Comparison of ENCODE assay signal across 9 cellular contexts in genomic region chr6:127606131-127606562, GRCh38. TPM values are rescaled to one million over a fixed set of nuclear protein-coding genes. Genes with fewer than 3 reads are reported as not detected.
DNase-seq lines count a peak whose midpoint lies in the region; TF ChIP-seq lines count a peak whose summit lies in the region.
"Had no signal": no experiment of that assay in that cellular context is flagged by ENCODE, and none has a peak within 500 bp of the region (broad histone marks: within the 10 kb centered on the region; RNA-seq: fewer than 3 reads in every experiment).

No MANE protein-coding gene starts in this region.

- no peaks in the 10 kb centered on the region for H3K9me2 ChIP-seq in MM.1S (replicated peaks; ENCODE audit: insufficient read depth, low read length)

- TF ChIP-seq CTCF in MM.1S (IDR thresholded peaks at IDR 0.05; ENCODE audit: low read length) (peak; percentile 26; the same call in 1 of the 2 replicates), tibial nerve (IDR thresholded peaks at IDR 0.05) (no peak)

- peak; percentile 58 for DNase-seq in DMS53 (lab: John Stamatoyannopoulos, UW)
- peak; percentile 15 for DNase-seq in MM.1S
- peak; percentile 1 to 45 for DNase-seq in SW 1271 (lab: John Stamatoyannopoulos, UW)
- peak; percentile 81 for DNase-seq in kidney glomerular epithelial cell (lab: John Stamatoyannopoulos, UW)
- no peak for DNase-seq in tibial nerve (ENCODE audit: low spot score in 2 of 2)
- DNase-seq in globus pallidus (ENCODE audit: low spot score), result no peak
- DNase-seq in GDM1 (lab: John Stamatoyannopoulos, UW), result no peak
- DNase-seq in T-helper 2 cell treated with Interferon-gamma antibody and Interleukin-4, amounts not matched to agents 5 μg/mL and 100 μg/mL, for 36 hours (ENCODE audit: low spot score), result no peak

- H3K4me3 Mint-ChIP-seq in T-helper 2 cell treated with Interferon-gamma antibody and Interleukin-4, amounts not matched to agents 5 μg/mL and 100 μg/mL, for 36 hours, result no peak overlapping the region

- no peaks in the 10 kb centered on the region for H3K9me3 ChIP-seq in MM.1S (replicated peaks; ENCODE audit: insufficient read depth, low read length)
- H3K9me3 ChIP-seq in tibial nerve, result peaks cover 0 to 12% (median 2%) of the 10 kb centered on the region in 4 donors

- no peaks in the 10 kb centered on the region for H3K36me3 Mint-ChIP-seq in T-helper 2 cell treated with Interferon-gamma antibody and Interleukin-4, amounts not matched to agents 5 μg/mL and 100 μg/mL, for 36 hours (ENCODE audit: low read depth)

- H4K20me1 ChIP-seq in MM.1S (ENCODE audit: insufficient read depth, low read length), result no peaks in the 10 kb centered on the region

- H3K4me1 Mint-ChIP-seq in T-helper 2 cell treated with Interferon-gamma antibody and Interleukin-4, amounts not matched to agents 5 μg/mL and 100 μg/mL, for 36 hours (ENCODE audit: low read depth), result no peaks in the 10 kb centered on the region

- H3K27ac Mint-ChIP-seq in T-helper 2 cell treated with Interferon-gamma antibody and Interleukin-4, amounts not matched to agents 5 μg/mL and 100 μg/mL, for 36 hours, result no peak overlapping the region

- no peak overlapping the region for H3K4me2 ChIP-seq in MM.1S (ENCODE audit: low read depth, low read length)

- no peak overlapping the region for H3K27ac ChIP-seq in MM.1S (ENCODE audit: low read length)
- no peak overlapping the region for H3K27ac ChIP-seq in tibial nerve
- H3K27ac ChIP-seq: HL-60 had no signal

- no peak for TF ChIP-seq POLR2A in tibial nerve (IDR thresholded peaks at IDR 0.05)

- no peak for TF ChIP-seq EP300 in tibial nerve (IDR thresholded peaks at IDR 0.05)

- no peaks in the 10 kb centered on the region for H3K36me3 ChIP-seq in MM.1S (replicated peaks; ENCODE audit: insufficient read depth, low read length)
- H3K36me3 ChIP-seq in tibial nerve, result no peaks in the 10 kb centered on the region

- no peak overlapping the region for H2AFZ ChIP-seq in MM.1S (ENCODE audit: low read length)

- no peaks in the 10 kb centered on the region for H3K79me2 ChIP-seq in MM.1S (ENCODE audit: low read length)

- no peak overlapping the region for H3K4me3 ChIP-seq in MM.1S (ENCODE audit: low read length)
- H3K4me3 ChIP-seq in tibial nerve, result no peak overlapping the region

- no peaks in the 10 kb centered on the region for H3F3A ChIP-seq in MM.1S (ENCODE audit: insufficient read depth, low read length)

- H3K9me3 Mint-ChIP-seq in T-helper 2 cell treated with Interferon-gamma antibody and Interleukin-4, amounts not matched to agents 5 μg/mL and 100 μg/mL, for 36 hours, result no peaks in the 10 kb centered on the region

- H3K4me1 ChIP-seq in MM.1S (ENCODE audit: low read length), result no peaks in the 10 kb centered on the region
- H3K4me1 ChIP-seq in tibial nerve, result no peaks in the 10 kb centered on the region

- peaks cover 2% of the 10 kb centered on the region for H3K27me3 Mint-ChIP-seq in T-helper 2 cell treated with Interferon-gamma antibody and Interleukin-4, amounts not matched to agents 5 μg/mL and 100 μg/mL, for 36 hours (ENCODE audit: low read depth)

- 62 to 73% methylated on average over 3 of the region's 3 CpGs for WGBS in tibial nerve, 2 donors

- H3K27me3 ChIP-seq in MM.1S (replicated peaks; ENCODE audit: insufficient read depth, low read length) (no peaks in the 10 kb centered on the region), tibial nerve (no peaks in the 10 kb centered on the region)

- no peak overlapping the region for H3K9ac ChIP-seq in MM.1S (ENCODE audit: low read length)

RNA-seq across cellular contexts. Expression of gene C6orf58, which starts 29.2 kb away (rescaled TPM):
- total RNA-seq in tibial nerve, result not detected

Comparison
In these comparisons a context has a peak if more than half of its experiments do, and no peak if none do; other contexts are left out.
1. DNase-seq: peak in DMS53 (single experiment), MM.1S (single experiment), SW 1271 (2 of 2) and kidney glomerular epithelial cell (single experiment); none in tibial nerve (0 of 2), globus pallidus (single experiment), GDM1 (single experiment) and T-helper 2 cell treated with Interferon-gamma antibody and Interleukin-4, amounts not matched to agents 5 μg/mL and 100 μg/mL, for 36 hours (single experiment).